21 cellular contexts compared by ENCODE assay signal in genomic region chr1:17890056-17890814, GRCh38.
"Had no signal": no experiment of that assay in that cellular context is flagged by ENCODE, and none has a peak within 500 bp of the region (broad histone marks: within the 10 kb centered on the region; RNA-seq: fewer than 3 reads in every experiment).

No MANE protein-coding gene starts in this region.

- H3K4me1 ChIP-seq: parathyroid adenoma had no signal

- H3K9ac ChIP-seq: parathyroid adenoma had no signal

- H3K36me3 ChIP-seq: sigmoid colon, WERI-Rb-1 had no signal

- ATAC-seq: activated CD8-positive, alpha-beta T cell treated with anti-CD3 and anti-CD28 coated beads, Interleukin-2, amount 10 ng/mL, durations not matched to agents 7 days and 5 days; activated T-helper 17 cell treated with anti-CD3 and anti-CD28 coated beads, Interleukin-2, amount 50 U/mL, for 72 hours; esophagus mucosa; left lobe of liver; T-cell had no signal

- H3K4me3 ChIP-seq: sigmoid colon, smooth muscle cell had no signal

- H3K9me3 ChIP-seq: sigmoid colon had no signal

- DNase-seq: activated CD4-positive, alpha-beta T cell treated with anti-CD3 and anti-CD28 coated beads, Interleukin-2, amount 10 ng/mL, durations not matched to agents 7 days and 5 days; activated CD4-positive, CD25-positive, alpha-beta regulatory T cell treated with anti-CD3 and anti-CD28 coated beads, Interleukin-2, amount 50 U/mL, for 72 hours; activated CD8-positive, alpha-beta T cell treated with anti-CD3 and anti-CD28 coated beads, Interleukin-2, amount 10 ng/mL, durations not matched to agents 7 days and 5 days; activated naive CD4-positive, alpha-beta T cell treated with Interleukin-2 at 50 U/mL for 16 hours; activated naive CD8-positive, alpha-beta T cell treated with anti-CD3 and anti-CD28 coated beads for 36 hours; activated T-cell treated with anti-CD3 and anti-CD28 coated beads, Interleukin-2, amount 50 U/mL, for 1 hour; central memory CD4-positive, alpha-beta T cell; dermis blood vessel endothelial cell; effector memory CD4-positive, alpha-beta T cell; foreskin melanocyte; nucleus accumbens; sigmoid colon; stimulated activated CD4-positive, alpha-beta T cell treated with anti-CD3 and anti-CD28 coated beads, Interleukin-2, amount 100 ng/mL, for 48 hours; stimulated activated naive CD4-positive, alpha-beta T cell treated with Interleukin-2 at 50 U/mL for 16 hours; T-cell; WERI-Rb-1 had no signal

- H3K27ac ChIP-seq: parathyroid adenoma, sigmoid colon, WERI-Rb-1 had no signal
